ENCODE assay signal across 21 cellular contexts in genomic region chr6:52457096-52457495, GRCh38.
"Had no signal": no experiment of that assay in that cellular context is flagged by ENCODE, and none has a peak within 500 bp of the region (broad histone marks: within the 10 kb centered on the region; RNA-seq: fewer than 3 reads in every experiment).

No MANE protein-coding gene starts in this region.

- H3K9me3 ChIP-seq: ascending aorta, gastrocnemius medialis, ovary, right atrium auricular region, suprapubic skin, tibial artery, upper lobe of right lung had no signal

- H3K27me3 ChIP-seq: ascending aorta, brain microvascular endothelial cell, gastrocnemius medialis, ovary, right atrium auricular region, spleen, suprapubic skin, tibial artery, upper lobe of right lung had no signal

- H3K36me3 ChIP-seq: ascending aorta, brain microvascular endothelial cell, gastrocnemius medialis, ovary, suprapubic skin, upper lobe of right lung had no signal

- ATAC-seq: gastrocnemius medialis, upper lobe of right lung had no signal

- DNase-seq: activated CD4-positive, alpha-beta T cell treated with anti-CD3 and anti-CD28 coated beads for 4 hours; activated CD4-positive, alpha-beta T cell treated with anti-CD3 and anti-CD28 coated beads, Interleukin-2, amount 50 U/mL, for 4 hours; activated CD8-positive, alpha-beta memory T cell treated with anti-CD3 and anti-CD28 coated beads for 24 hours; activated gamma-delta T cell; activated naive CD4-positive, alpha-beta T cell treated with anti-CD3 and anti-CD28 coated beads, Interleukin-2, amount 10 ng/mL, durations not matched to agents 7 days and 5 days; activated naive CD8-positive, alpha-beta T cell treated with anti-CD3 and anti-CD28 coated beads, Interleukin-2, amount 10 ng/mL, durations not matched to agents 7 days and 5 days; brain microvascular endothelial cell; central memory CD4-positive, alpha-beta T cell; gastrocnemius medialis; glutamatergic neuron; left ventricle myocardium inferior; ovary; spleen; stimulated activated naive CD4-positive, alpha-beta T cell; tibial artery; upper lobe of right lung had no signal

- H3K27ac ChIP-seq: ascending aorta, brain microvascular endothelial cell, epithelial cell of prostate, gastrocnemius medialis, left ventricle myocardium inferior, ovary, right atrium auricular region, spleen, suprapubic skin, tibial artery, upper lobe of right lung had no signal

- H3K4me1 ChIP-seq: ascending aorta, gastrocnemius medialis, left ventricle myocardium inferior, right atrium auricular region, spleen, suprapubic skin, tibial artery, upper lobe of right lung had no signal

- H3K4me3 ChIP-seq: ascending aorta, gastrocnemius medialis, left ventricle myocardium inferior, lung, ovary, right atrium auricular region, spleen, suprapubic skin, tibial artery, upper lobe of right lung had no signal
